In the genomic region with DNA sequence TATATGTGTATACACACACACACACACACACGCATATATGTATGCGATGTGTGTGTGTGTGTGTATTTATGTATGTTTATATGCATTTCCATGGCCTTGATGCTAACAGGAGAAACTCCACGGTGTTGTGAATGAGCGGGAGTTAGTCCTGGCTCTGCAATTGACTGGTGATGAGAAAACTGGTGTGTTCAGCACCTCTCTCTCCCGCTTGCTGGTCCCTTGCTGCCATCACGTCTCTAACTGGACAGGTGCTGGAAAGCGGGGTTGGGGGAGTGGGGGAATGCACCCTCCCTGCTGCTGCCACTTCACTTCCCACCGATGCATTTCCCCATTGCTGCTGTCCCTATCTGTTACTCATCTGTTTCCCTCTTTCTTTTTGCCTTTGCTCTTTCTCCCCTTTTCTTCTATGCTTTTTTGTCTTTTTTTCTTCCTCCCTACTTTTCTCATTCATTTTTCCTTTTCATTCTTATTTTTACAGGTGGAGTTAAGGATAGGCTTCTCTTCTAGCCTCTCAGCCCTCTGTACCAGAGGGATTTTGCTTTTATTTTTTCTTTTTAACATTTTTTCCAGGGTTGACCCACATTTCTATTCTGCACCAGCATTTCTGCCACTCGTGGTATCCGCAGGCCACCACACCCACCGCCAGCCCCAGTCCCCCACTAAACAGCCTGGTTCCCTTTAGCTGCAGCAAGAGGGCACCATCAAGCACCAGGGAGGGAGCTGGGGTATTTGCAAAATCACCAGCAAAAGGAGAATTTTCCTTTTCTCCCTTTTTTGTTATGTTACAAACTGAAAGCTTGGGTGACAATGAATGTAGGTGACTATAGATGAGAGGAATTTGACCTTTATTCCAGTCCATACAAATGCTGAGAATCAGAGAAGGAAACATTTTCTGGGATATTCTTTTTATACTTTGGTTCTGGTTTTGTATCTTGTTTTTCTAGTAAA, we compare ENCODE assay signal across 8 cellular contexts.
A peak's percentile ranks its signal among the peaks of the same experiment; 100 is the strongest.
DNase-seq lines count a peak whose midpoint lies in the region; ATAC-seq and TF ChIP-seq lines count a peak whose summit lies in the region.
"Had no signal": no experiment of that assay in that cellular context is flagged by ENCODE, and none has a peak within 500 bp of the region (broad histone marks: within the 10 kb centered on the region; RNA-seq: fewer than 3 reads in every experiment).

No MANE protein-coding gene starts in this region.

- no peak; the same call in 1 of the 2 replicates for TF ChIP-seq CTCF in HFFc6 (IDR thresholded peaks at IDR 0.05)

- H3K27ac Mint-ChIP-seq in HFFc6 = peak overlapping the region; percentile 60
- H3K27ac Mint-ChIP-seq in activated naive CD4-positive, alpha-beta T cell treated with anti-CD3 and anti-CD28 coated beads, Interleukin-2, amount 50 U/mL, for 72 hours = no peak overlapping the region
- H3K27ac Mint-ChIP-seq in stimulated activated naive B cell treated with anti-CD40 and anti-IgM and Interleukin-4, amounts not matched to agents 10 μg/mL and 1 μg/mL and 100 μg/mL, for 72 hours = no peak overlapping the region
- H3K27ac Mint-ChIP-seq: T-helper 1 cell treated with Interleukin-12 subunit alpha and Interleukin-12 subunit beta and Interleukin-4 antibody, amounts not matched to agents 30 μg/mL and 1 μg/mL, for 36 hours had no signal

- peaks cover 3% of the 10 kb centered on the region for H3K27me3 Mint-ChIP-seq in HFFc6 (ENCODE audit: insufficient read depth)
- H3K27me3 Mint-ChIP-seq in stimulated activated naive B cell treated with anti-CD40 and anti-IgM and Interleukin-4, amounts not matched to agents 10 μg/mL and 1 μg/mL and 100 μg/mL, for 72 hours = no peaks in the 10 kb centered on the region

- ATAC-seq in activated naive CD4-positive, alpha-beta T cell treated with anti-CD3 and anti-CD28 coated beads, Interleukin-2, amount 50 U/mL, for 72 hours = no peak
- ATAC-seq in stimulated activated naive B cell treated with anti-CD40 and anti-IgM and Interleukin-4, amounts not matched to agents 10 μg/mL and 1 μg/mL and 100 μg/mL, for 72 hours (replicated peaks) = no peak

- H3K4me1 Mint-ChIP-seq in HFFc6 (ENCODE audit: low read depth) = peaks cover 36% of the 10 kb centered on the region
- H3K4me1 Mint-ChIP-seq in stimulated activated naive B cell treated with anti-CD40 and anti-IgM and Interleukin-4, amounts not matched to agents 10 μg/mL and 1 μg/mL and 100 μg/mL, for 72 hours = peaks cover 0 to under 1% of the 10 kb centered on the region in 2 donors

- no peak for DNase-seq in HFFc6
- DNase-seq in astrocyte of the hippocampus (ENCODE audit: low read depth, low spot score) = peak; percentile 22
- DNase-seq in islet precursor cell = peak; percentile 52
- no peak for DNase-seq in NCI-H2196 (lab: John Stamatoyannopoulos, UW; ENCODE audit: unreplicated experiment)
- DNase-seq in activated naive CD4-positive, alpha-beta T cell treated with anti-CD3 and anti-CD28 coated beads, Interleukin-2, amount 50 U/mL, for 72 hours (ENCODE audit: low spot score in 2 of 2) = no peak
- DNase-seq in stimulated activated naive B cell treated with anti-CD40 and anti-IgM and Interleukin-4, amounts not matched to agents 10 μg/mL and 1 μg/mL and 100 μg/mL, for 72 hours = no peak

- peak overlapping the region; percentile 65 for H3K27ac ChIP-seq in temporal lobe (ENCODE audit: low read depth, low read length)

- H3K9me3 Mint-ChIP-seq in HFFc6 = no peaks in the 10 kb centered on the region
- H3K9me3 Mint-ChIP-seq in activated naive CD4-positive, alpha-beta T cell treated with anti-CD3 and anti-CD28 coated beads, Interleukin-2, amount 50 U/mL, for 72 hours = no peaks in the 10 kb centered on the region
- no peaks in the 10 kb centered on the region for H3K9me3 Mint-ChIP-seq in stimulated activated naive B cell treated with anti-CD40 and anti-IgM and Interleukin-4, amounts not matched to agents 10 μg/mL and 1 μg/mL and 100 μg/mL, for 72 hours
- H3K9me3 Mint-ChIP-seq: T-helper 1 cell treated with Interleukin-12 subunit alpha and Interleukin-12 subunit beta and Interleukin-4 antibody, amounts not matched to agents 30 μg/mL and 1 μg/mL, for 36 hours had no signal

- H3K4me3 Mint-ChIP-seq in HFFc6 = peak overlapping the region; percentile 35
- no peak overlapping the region for H3K4me3 Mint-ChIP-seq in stimulated activated naive B cell treated with anti-CD40 and anti-IgM and Interleukin-4, amounts not matched to agents 10 μg/mL and 1 μg/mL and 100 μg/mL, for 72 hours
- H3K4me3 Mint-ChIP-seq: T-helper 1 cell treated with Interleukin-12 subunit alpha and Interleukin-12 subunit beta and Interleukin-4 antibody, amounts not matched to agents 30 μg/mL and 1 μg/mL, for 36 hours had no signal

- H3K36me3 Mint-ChIP-seq in HFFc6 (ENCODE audit: low read depth) = no peaks in the 10 kb centered on the region
- H3K36me3 Mint-ChIP-seq in activated naive CD4-positive, alpha-beta T cell treated with anti-CD3 and anti-CD28 coated beads, Interleukin-2, amount 50 U/mL, for 72 hours = no peaks in the 10 kb centered on the region
- H3K36me3 Mint-ChIP-seq in stimulated activated naive B cell treated with anti-CD40 and anti-IgM and Interleukin-4, amounts not matched to agents 10 μg/mL and 1 μg/mL and 100 μg/mL, for 72 hours = peaks cover 10 to 20% of the 10 kb centered on the region in 2 donors

Comparison
In these comparisons a context has a peak if more than half of its experiments do, and no peak if none do; other contexts are left out.
1. DNase-seq: peak in astrocyte of the hippocampus (single experiment) and islet precursor cell (single experiment); none in HFFc6 (single experiment), NCI-H2196 (single experiment), activated naive CD4-positive, alpha-beta T cell treated with anti-CD3 and anti-CD28 coated beads, Interleukin-2, amount 50 U/mL, for 72 hours (0 of 2) and stimulated activated naive B cell treated with anti-CD40 and anti-IgM and Interleukin-4, amounts not matched to agents 10 μg/mL and 1 μg/mL and 100 μg/mL, for 72 hours (single experiment).